In genomic region chr6:34298941-34299340, GRCh38 we compare ENCODE assay signal across 16 cellular contexts.
"Had no signal": no experiment of that assay in that cellular context is flagged by ENCODE, and none has a peak within 500 bp of the region (broad histone marks: within the 10 kb centered on the region; RNA-seq: fewer than 3 reads in every experiment).

No MANE protein-coding gene starts in this region.

- H3K27me3 Mint-ChIP-seq: activated CD4-positive, alpha-beta memory T cell treated with anti-CD3 and anti-CD28 coated beads, Interleukin-2, amount 10 ng/mL, durations not matched to agents 7 days and 5 days; dendritic cell treated with granulocyte-macrophage colony-stimulating factor and Interleukin-4, amounts not matched to agents 40 ng/mL and 50 ng/mL, for 4 days had no signal

- ATAC-seq: activated T-cell treated with anti-CD3 and anti-CD28 coated beads, Interleukin-2, amount 50 U/mL, for 4 hours; lower lobe of right lung; stimulated activated naive CD8-positive, alpha-beta T cell treated with anti-CD3 and anti-CD28 coated beads, Interleukin-15, Interleukin-2, amounts not matched to agents 100 U/mL and 50 U/mL, for 24 hours had no signal

- H3K9me3 ChIP-seq: lower lobe of right lung, transverse colon, vagina had no signal

- H3K27ac ChIP-seq: lower lobe of right lung, transverse colon, vagina had no signal

- DNase-seq: activated CD4-positive, alpha-beta memory T cell treated with anti-CD3 and anti-CD28 coated beads, Interleukin-2, amount 10 ng/mL, durations not matched to agents 7 days and 5 days; activated CD4-positive, alpha-beta T cell treated with anti-CD3 and anti-CD28 coated beads for 4 hours; activated effector memory CD4-positive, alpha-beta T cell treated with Interleukin-2 at 50 U/mL for 16 hours; activated naive CD4-positive, alpha-beta T cell treated with anti-CD3 and anti-CD28 coated beads, Interleukin-2, amount 50 U/mL, for 16 hours; activated T-cell treated with anti-CD3 and anti-CD28 coated beads, Interleukin-2, amount 50 U/mL, for 4 hours; effector memory CD4-positive, alpha-beta T cell; foreskin fibroblast; glutamatergic neuron; lower lobe of right lung; midbrain; posterior cingulate gyrus; small intestine; stimulated activated naive CD8-positive, alpha-beta T cell treated with anti-CD3 and anti-CD28 coated beads, Interleukin-15, Interleukin-2, amounts not matched to agents 100 U/mL and 50 U/mL, for 24 hours; transverse colon had no signal

- H3K27ac Mint-ChIP-seq: activated CD4-positive, alpha-beta memory T cell treated with anti-CD3 and anti-CD28 coated beads, Interleukin-2, amount 10 ng/mL, durations not matched to agents 7 days and 5 days; dendritic cell treated with granulocyte-macrophage colony-stimulating factor and Interleukin-4, amounts not matched to agents 40 ng/mL and 50 ng/mL, for 4 days had no signal

- H3K27me3 ChIP-seq: transverse colon, vagina had no signal

- H3K4me3 ChIP-seq: lower lobe of right lung, transverse colon, vagina had no signal

- H3K4me3 Mint-ChIP-seq: activated CD4-positive, alpha-beta memory T cell treated with anti-CD3 and anti-CD28 coated beads, Interleukin-2, amount 10 ng/mL, durations not matched to agents 7 days and 5 days; activated T-cell treated with anti-CD3 and anti-CD28 coated beads, Interleukin-2, amount 50 U/mL, for 4 hours; dendritic cell treated with granulocyte-macrophage colony-stimulating factor and Interleukin-4, amounts not matched to agents 40 ng/mL and 50 ng/mL, for 4 days had no signal

- H3K9me3 Mint-ChIP-seq: activated CD4-positive, alpha-beta memory T cell treated with anti-CD3 and anti-CD28 coated beads, Interleukin-2, amount 10 ng/mL, durations not matched to agents 7 days and 5 days; activated T-cell treated with anti-CD3 and anti-CD28 coated beads, Interleukin-2, amount 50 U/mL, for 4 hours; dendritic cell treated with granulocyte-macrophage colony-stimulating factor and Interleukin-4, amounts not matched to agents 40 ng/mL and 50 ng/mL, for 4 days had no signal

- H3K4me1 ChIP-seq: vagina had no signal
